ENCODE assay signal across 8 cellular contexts in genomic region chr17:17724307-17724921, GRCh38. TPM values are rescaled to one million over a fixed set of nuclear protein-coding genes. Genes with fewer than 3 reads are reported as not detected.
DNase-seq lines count a peak whose midpoint lies in the region; ATAC-seq and TF ChIP-seq lines count a peak whose summit lies in the region.

No MANE protein-coding gene starts in this region.

- H3K9me3 ChIP-seq in smooth muscle cell (replicated peaks; ENCODE audit: low read depth) = no peaks in the 10 kb centered on the region

- H3K4me3 ChIP-seq in smooth muscle cell = peak overlapping the region; percentile 74

- H3K36me3 Mint-ChIP-seq in activated T-helper 1 cell treated with anti-CD3 and anti-CD28 coated beads, Interleukin-12 subunit alpha, Interleukin-12 subunit beta, Interleukin-2, Interleukin-4 antibody, amounts not matched to agents 30 ng/mL and 10 ng/mL and 1 ng/mL, durations not matched to agents 14 hours and 24 hours and 36 hours (ENCODE audit: low read depth) = peaks cover 7% of the 10 kb centered on the region

- no peak for TF ChIP-seq CTCF in smooth muscle cell (IDR thresholded peaks at IDR 0.05; ENCODE audit: borderline replicate concordance, insufficient read depth, poor library complexity, severe bottlenecking)

- peak; percentile 49 for DNase-seq in AG20443 (ENCODE audit: low spot score)
- DNase-seq in activated T-helper 1 cell treated with anti-CD3 and anti-CD28 coated beads, Interleukin-12 subunit alpha, Interleukin-12 subunit beta, Interleukin-2, Interleukin-4 antibody, amounts not matched to agents 30 ng/mL and 10 ng/mL and 1 ng/mL, durations not matched to agents 14 hours and 24 hours and 36 hours (ENCODE audit: low spot score) = no peak
- peak; percentile 78 for DNase-seq in hepatic stellate cell (ENCODE audit: low spot score)
- DNase-seq in smooth muscle cell (lab: John Stamatoyannopoulos, UW; ENCODE audit: unreplicated experiment) = peak; percentile 23
- DNase-seq in NCI-H187 treated with DMSO at 0.1 percent for 48 hours (lab: John Stamatoyannopoulos, UW) = no peak
- no peak for DNase-seq in NCI-H1930 (lab: John Stamatoyannopoulos, UW)
- DNase-seq in glomerular visceral epithelial cell (ENCODE audit: extremely low spot score) = no peak

- intact Hi-C loops in activated T-helper 1 cell treated with anti-CD3 and anti-CD28 coated beads, Interleukin-12 subunit alpha, Interleukin-12 subunit beta, Interleukin-2, Interleukin-4 antibody, amounts not matched to agents 30 ng/mL and 10 ng/mL and 1 ng/mL, durations not matched to agents 14 hours and 24 hours and 36 hours (cut with micrococcal nuclease) = loop anchor here (5.0 kb wide), 1 partner anchor 42 kb away; the partner anchor contains the start of gene RAI1

- peaks cover 100% of the 10 kb centered on the region for H4K20me1 ChIP-seq in smooth muscle cell (ENCODE audit: low read depth)

- peak overlapping the region; percentile 30 for H3K27ac ChIP-seq in smooth muscle cell (ENCODE audit: low read depth)

- peaks cover 26% of the 10 kb centered on the region for H3K4me1 Mint-ChIP-seq in activated T-helper 1 cell treated with anti-CD3 and anti-CD28 coated beads, Interleukin-12 subunit alpha, Interleukin-12 subunit beta, Interleukin-2, Interleukin-4 antibody, amounts not matched to agents 30 ng/mL and 10 ng/mL and 1 ng/mL, durations not matched to agents 14 hours and 24 hours and 36 hours (ENCODE audit: low read depth)

- H3K9me3 Mint-ChIP-seq in activated T-helper 1 cell treated with anti-CD3 and anti-CD28 coated beads, Interleukin-12 subunit alpha, Interleukin-12 subunit beta, Interleukin-2, Interleukin-4 antibody, amounts not matched to agents 30 ng/mL and 10 ng/mL and 1 ng/mL, durations not matched to agents 14 hours and 24 hours and 36 hours = no peaks in the 10 kb centered on the region

- H3K27ac Mint-ChIP-seq in activated T-helper 1 cell treated with anti-CD3 and anti-CD28 coated beads, Interleukin-12 subunit alpha, Interleukin-12 subunit beta, Interleukin-2, Interleukin-4 antibody, amounts not matched to agents 30 ng/mL and 10 ng/mL and 1 ng/mL, durations not matched to agents 14 hours and 24 hours and 36 hours = no peak overlapping the region

- peaks cover 90% of the 10 kb centered on the region for H3K79me2 ChIP-seq in smooth muscle cell (ENCODE audit: low read depth)

- H3K27me3 ChIP-seq in smooth muscle cell (ENCODE audit: low read depth) = no peaks in the 10 kb centered on the region

- H3K4me2 ChIP-seq in smooth muscle cell = peak overlapping the region; percentile 96

- peak overlapping the region; percentile 61 for H3K9ac ChIP-seq in smooth muscle cell (ENCODE audit: low read depth)

- peak; percentile 38 for ATAC-seq in GM18907 (IDR thresholded peaks at IDR 0.05; ENCODE audit: unreplicated experiment)

- peaks cover 18% of the 10 kb centered on the region for H3K4me1 ChIP-seq in smooth muscle cell (ENCODE audit: low read depth)

- no peak overlapping the region for H2AFZ ChIP-seq in smooth muscle cell (ENCODE audit: low read depth)

- H3K4me3 Mint-ChIP-seq in activated T-helper 1 cell treated with anti-CD3 and anti-CD28 coated beads, Interleukin-12 subunit alpha, Interleukin-12 subunit beta, Interleukin-2, Interleukin-4 antibody, amounts not matched to agents 30 ng/mL and 10 ng/mL and 1 ng/mL, durations not matched to agents 14 hours and 24 hours and 36 hours = peak overlapping the region; percentile 76

- H3K27me3 Mint-ChIP-seq in activated T-helper 1 cell treated with anti-CD3 and anti-CD28 coated beads, Interleukin-12 subunit alpha, Interleukin-12 subunit beta, Interleukin-2, Interleukin-4 antibody, amounts not matched to agents 30 ng/mL and 10 ng/mL and 1 ng/mL, durations not matched to agents 14 hours and 24 hours and 36 hours (ENCODE audit: insufficient read depth) = peaks cover 33% of the 10 kb centered on the region

- peaks cover 4% of the 10 kb centered on the region for H3F3A ChIP-seq in smooth muscle cell (ENCODE audit: low read depth)

- WGBS in smooth muscle cell (ENCODE audit: low lambda C conversion rate) = 4% methylated on average over 20 of the region's 46 CpGs

- H3K36me3 ChIP-seq in smooth muscle cell (ENCODE audit: low read depth) = no peaks in the 10 kb centered on the region

RNA-seq across cellular contexts. Expression of gene RAI1, which starts 43.2 kb away (rescaled TPM):
- total RNA-seq in activated T-helper 1 cell treated with anti-CD3 and anti-CD28 coated beads, Interleukin-12 subunit alpha, Interleukin-12 subunit beta, Interleukin-2, Interleukin-4 antibody, amounts not matched to agents 30 ng/mL and 10 ng/mL and 1 ng/mL, durations not matched to agents 14 hours and 24 hours and 36 hours = 31.1 and 32.3 TPM in 2 replicates
- total RNA-seq in smooth muscle cell = 11.1 and 12.2 TPM in 2 replicates
- polyA plus RNA-seq in smooth muscle cell = 17.6 and 19.2 TPM in 2 replicates

Comparison
In these comparisons a context has a peak if more than half of its experiments do, and no peak if none do; other contexts are left out.
1. DNase-seq: peak in AG20443 (single experiment), hepatic stellate cell (single experiment) and smooth muscle cell (single experiment); none in activated T-helper 1 cell treated with anti-CD3 and anti-CD28 coated beads, Interleukin-12 subunit alpha, Interleukin-12 subunit beta, Interleukin-2, Interleukin-4 antibody, amounts not matched to agents 30 ng/mL and 10 ng/mL and 1 ng/mL, durations not matched to agents 14 hours and 24 hours and 36 hours (single experiment), NCI-H187 treated with DMSO at 0.1 percent for 48 hours (single experiment), NCI-H1930 (0 of 2) and glomerular visceral epithelial cell (single experiment).